Comparison of ENCODE assay signal across 2 cellular contexts in the genomic region with DNA sequence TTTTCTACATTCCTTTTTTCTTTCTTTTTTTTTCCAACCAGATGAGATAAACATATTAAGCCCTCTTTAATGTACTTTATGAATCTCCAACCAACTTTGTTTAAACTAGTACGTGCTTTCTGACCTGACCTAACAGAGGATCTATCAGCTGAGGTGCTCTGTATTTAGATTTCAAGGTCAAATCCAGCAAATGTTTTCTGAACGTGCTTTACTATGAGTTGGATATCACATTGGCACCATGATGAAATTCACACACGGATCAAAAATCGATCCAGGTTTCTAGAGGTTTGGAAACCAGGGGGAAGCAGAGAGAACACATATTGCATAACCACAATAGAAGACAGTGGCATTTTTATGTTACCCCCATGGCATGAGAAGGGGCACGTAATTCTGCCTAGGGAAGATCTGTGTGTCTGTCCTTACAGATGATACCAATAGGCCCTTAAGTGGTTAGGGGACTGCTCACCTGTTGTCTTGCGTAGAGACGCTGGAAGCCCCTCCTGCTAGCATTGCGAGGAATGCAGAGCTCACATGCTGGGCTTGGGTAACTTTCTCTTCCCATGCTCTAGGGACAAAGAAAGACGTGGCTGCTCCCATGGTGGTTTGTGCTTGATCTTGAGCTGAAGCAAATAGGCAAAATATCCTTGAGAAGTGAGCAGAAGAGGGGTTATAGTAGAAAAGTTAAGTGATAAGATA.
A peak's percentile ranks its signal among the peaks of the same experiment; 100 is the strongest.
TF ChIP-seq lines count a peak whose summit lies in the region.

No MANE protein-coding gene starts in this region.

TF ChIP-seq in GM23338, 12 proteins besides CTCF, POLR2A, EP300 and RAD21:
- TF ChIP-seq, protein P1, sequence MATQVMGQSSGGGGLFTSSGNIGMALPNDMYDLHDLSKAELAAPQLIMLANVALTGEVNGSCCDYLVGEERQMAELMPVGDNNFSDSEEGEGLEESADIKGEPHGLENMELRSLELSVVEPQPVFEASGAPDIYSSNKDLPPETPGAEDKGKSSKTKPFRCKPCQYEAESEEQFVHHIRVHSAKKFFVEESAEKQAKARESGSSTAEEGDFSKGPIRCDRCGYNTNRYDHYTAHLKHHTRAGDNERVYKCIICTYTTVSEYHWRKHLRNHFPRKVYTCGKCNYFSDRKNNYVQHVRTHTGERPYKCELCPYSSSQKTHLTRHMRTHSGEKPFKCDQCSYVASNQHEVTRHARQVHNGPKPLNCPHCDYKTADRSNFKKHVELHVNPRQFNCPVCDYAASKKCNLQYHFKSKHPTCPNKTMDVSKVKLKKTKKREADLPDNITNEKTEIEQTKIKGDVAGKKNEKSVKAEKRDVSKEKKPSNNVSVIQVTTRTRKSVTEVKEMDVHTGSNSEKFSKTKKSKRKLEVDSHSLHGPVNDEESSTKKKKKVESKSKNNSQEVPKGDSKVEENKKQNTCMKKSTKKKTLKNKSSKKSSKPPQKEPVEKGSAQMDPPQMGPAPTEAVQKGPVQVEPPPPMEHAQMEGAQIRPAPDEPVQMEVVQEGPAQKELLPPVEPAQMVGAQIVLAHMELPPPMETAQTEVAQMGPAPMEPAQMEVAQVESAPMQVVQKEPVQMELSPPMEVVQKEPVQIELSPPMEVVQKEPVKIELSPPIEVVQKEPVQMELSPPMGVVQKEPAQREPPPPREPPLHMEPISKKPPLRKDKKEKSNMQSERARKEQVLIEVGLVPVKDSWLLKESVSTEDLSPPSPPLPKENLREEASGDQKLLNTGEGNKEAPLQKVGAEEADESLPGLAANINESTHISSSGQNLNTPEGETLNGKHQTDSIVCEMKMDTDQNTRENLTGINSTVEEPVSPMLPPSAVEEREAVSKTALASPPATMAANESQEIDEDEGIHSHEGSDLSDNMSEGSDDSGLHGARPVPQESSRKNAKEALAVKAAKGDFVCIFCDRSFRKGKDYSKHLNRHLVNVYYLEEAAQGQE (IDR thresholded peaks at IDR 0.05; ENCODE audit: unreplicated experiment) = no peak
- TF ChIP-seq JUNB (IDR thresholded peaks at IDR 0.05; ENCODE audit: unreplicated experiment) (no peak), NANOG (IDR thresholded peaks at IDR 0.05; ENCODE audit: borderline replicate concordance) (no peak), STAT1 (IDR thresholded peaks at IDR 0.05; ENCODE audit: unreplicated experiment) (no peak), CREB1 (CRISPR knock-in tag; IDR thresholded peaks at IDR 0.05; ENCODE audit: low read depth) (0 out of 2 replicates have a peak, but pooled peaks have one; percentile 48), POLR2AphosphoS5 (IDR thresholded peaks at IDR 0.05; ENCODE audit: low read depth) (peak; percentile 57), ZNF114 (CRISPR knock-in tag; IDR thresholded peaks at IDR 0.05) (no peak), ZNF331 (CRISPR knock-in tag; IDR thresholded peaks at IDR 0.05; ENCODE audit: low read depth) (no peak)
- TF ChIP-seq, protein P2, sequence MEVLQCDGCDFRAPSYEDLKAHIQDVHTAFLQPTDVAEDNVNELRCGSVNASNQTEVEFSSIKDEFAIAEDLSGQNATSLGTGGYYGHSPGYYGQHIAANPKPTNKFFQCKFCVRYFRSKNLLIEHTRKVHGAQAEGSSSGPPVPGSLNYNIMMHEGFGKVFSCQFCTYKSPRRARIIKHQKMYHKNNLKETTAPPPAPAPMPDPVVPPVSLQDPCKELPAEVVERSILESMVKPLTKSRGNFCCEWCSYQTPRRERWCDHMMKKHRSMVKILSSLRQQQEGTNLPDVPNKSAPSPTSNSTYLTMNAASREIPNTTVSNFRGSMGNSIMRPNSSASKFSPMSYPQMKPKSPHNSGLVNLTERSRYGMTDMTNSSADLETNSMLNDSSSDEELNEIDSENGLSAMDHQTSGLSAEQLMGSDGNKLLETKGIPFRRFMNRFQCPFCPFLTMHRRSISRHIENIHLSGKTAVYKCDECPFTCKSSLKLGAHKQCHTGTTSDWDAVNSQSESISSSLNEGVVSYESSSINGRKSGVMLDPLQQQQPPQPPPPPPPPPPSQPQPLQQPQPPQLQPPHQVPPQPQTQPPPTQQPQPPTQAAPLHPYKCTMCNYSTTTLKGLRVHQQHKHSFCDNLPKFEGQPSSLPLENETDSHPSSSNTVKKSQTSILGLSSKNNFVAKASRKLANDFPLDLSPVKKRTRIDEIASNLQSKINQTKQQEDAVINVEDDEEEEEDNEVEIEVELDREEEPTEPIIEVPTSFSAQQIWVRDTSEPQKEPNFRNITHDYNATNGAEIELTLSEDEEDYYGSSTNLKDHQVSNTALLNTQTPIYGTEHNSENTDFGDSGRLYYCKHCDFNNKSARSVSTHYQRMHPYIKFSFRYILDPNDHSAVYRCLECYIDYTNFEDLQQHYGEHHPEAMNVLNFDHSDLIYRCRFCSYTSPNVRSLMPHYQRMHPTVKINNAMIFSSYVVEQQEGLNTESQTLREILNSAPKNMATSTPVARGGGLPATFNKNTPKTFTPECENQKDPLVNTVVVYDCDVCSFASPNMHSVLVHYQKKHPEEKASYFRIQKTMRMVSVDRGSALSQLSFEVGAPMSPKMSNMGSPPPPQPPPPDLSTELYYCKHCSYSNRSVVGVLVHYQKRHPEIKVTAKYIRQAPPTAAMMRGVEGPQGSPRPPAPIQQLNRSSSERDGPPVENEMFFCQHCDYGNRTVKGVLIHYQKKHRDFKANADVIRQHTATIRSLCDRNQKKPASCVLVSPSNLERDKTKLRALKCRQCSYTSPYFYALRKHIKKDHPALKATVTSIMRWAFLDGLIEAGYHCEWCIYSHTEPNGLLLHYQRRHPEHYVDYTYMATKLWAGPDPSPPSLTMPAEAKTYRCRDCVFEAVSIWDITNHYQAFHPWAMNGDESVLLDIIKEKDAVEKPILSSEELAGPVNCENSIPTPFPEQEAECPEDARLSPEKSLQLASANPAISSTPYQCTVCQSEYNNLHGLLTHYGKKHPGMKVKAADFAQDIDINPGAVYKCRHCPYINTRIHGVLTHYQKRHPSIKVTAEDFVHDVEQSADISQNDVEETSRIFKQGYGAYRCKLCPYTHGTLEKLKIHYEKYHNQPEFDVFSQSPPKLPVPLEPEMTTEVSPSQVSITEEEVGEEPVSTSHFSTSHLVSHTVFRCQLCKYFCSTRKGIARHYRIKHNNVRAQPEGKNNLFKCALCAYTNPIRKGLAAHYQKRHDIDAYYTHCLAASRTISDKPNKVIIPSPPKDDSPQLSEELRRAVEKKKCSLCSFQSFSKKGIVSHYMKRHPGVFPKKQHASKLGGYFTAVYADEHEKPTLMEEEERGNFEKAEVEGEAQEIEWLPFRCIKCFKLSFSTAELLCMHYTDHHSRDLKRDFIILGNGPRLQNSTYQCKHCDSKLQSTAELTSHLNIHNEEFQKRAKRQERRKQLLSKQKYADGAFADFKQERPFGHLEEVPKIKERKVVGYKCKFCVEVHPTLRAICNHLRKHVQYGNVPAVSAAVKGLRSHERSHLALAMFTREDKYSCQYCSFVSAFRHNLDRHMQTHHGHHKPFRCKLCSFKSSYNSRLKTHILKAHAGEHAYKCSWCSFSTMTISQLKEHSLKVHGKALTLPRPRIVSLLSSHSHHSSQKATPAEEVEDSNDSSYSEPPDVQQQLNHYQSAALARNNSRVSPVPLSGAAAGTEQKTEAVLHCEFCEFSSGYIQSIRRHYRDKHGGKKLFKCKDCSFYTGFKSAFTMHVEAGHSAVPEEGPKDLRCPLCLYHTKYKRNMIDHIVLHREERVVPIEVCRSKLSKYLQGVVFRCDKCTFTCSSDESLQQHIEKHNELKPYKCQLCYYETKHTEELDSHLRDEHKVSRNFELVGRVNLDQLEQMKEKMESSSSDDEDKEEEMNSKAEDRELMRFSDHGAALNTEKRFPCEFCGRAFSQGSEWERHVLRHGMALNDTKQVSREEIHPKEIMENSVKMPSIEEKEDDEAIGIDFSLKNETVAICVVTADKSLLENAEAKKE (CRISPR knock-in tag; IDR thresholded peaks at IDR 0.05) = peak; percentile 69

TF ChIP-seq in IMR-90, 13 proteins besides CTCF, POLR2A, EP300 and RAD21:
- TF ChIP-seq NFE2L2 (IDR thresholded peaks at IDR 0.05; ENCODE audit: low read depth, low read length) = no peak
- TF ChIP-seq CEBPB (IDR thresholded peaks at IDR 0.05; ENCODE audit: low read depth, low read length) = 0 out of 2 replicates have a peak, but pooled peaks have one; percentile 6
